ENCODE assay signal across 14 cellular contexts in the genomic region with DNA sequence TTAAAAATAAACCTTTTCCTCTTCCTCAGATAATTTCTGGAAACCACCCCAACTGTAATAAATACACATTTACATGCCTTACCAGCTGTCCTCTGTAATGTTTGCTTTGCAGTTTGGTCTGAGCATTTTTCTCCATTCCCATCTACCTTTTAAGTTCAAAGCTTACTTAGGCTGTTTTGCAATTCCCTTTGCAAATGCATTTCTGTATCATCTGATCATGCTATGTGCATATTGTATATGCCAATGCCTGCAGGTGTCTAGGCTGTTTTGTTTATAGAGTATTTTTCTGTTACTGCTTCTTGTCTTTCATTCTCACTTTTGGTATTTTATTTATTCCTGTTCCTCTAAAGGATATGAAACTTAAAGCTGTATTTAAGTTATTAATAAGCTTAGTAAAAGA.
DNase-seq lines count a peak whose midpoint lies in the region; ATAC-seq and TF ChIP-seq lines count a peak whose summit lies in the region.
"Had no signal": no experiment of that assay in that cellular context is flagged by ENCODE, and none has a peak within 500 bp of the region (broad histone marks: within the 10 kb centered on the region; RNA-seq: fewer than 3 reads in every experiment).

No MANE protein-coding gene starts in this region.

- no peak for DNase-seq in left lobe of liver (ENCODE audit: low spot score)
- DNase-seq in globus pallidus (ENCODE audit: low spot score), result no peak
- DNase-seq in ACHN, result no peak
- DNase-seq in upper lobe of right lung, result no peak
- no peak for DNase-seq in tibial nerve (ENCODE audit: low spot score in 2 of 2)
- DNase-seq: activated CD4-positive, alpha-beta memory T cell treated with anti-CD3 and anti-CD28 coated beads, Interleukin-2, amount 10 ng/mL, durations not matched to agents 7 days and 5 days; activated naive CD8-positive, alpha-beta T cell treated with anti-CD3 and anti-CD28 coated beads, Interleukin-2, amount 10 ng/mL, durations not matched to agents 7 days and 5 days; head of caudate nucleus; Kasumi-1; NCI-H69 had no signal

- H3K36me3 ChIP-seq in upper lobe of right lung (no peaks in the 10 kb centered on the region), tibial nerve (no peaks in the 10 kb centered on the region)

- no peaks in the 10 kb centered on the region for H3K27me3 ChIP-seq in upper lobe of right lung
- no peaks in the 10 kb centered on the region for H3K27me3 ChIP-seq in tibial nerve
- H3K27me3 ChIP-seq: BLaER1 treated with 17β-estradiol and CSF1 and Interleukin-3, amounts not matched to agents 10 nM and 100 nM had no signal

- peaks cover 10% of the 10 kb centered on the region for H3K4me1 ChIP-seq in upper lobe of right lung
- peaks cover 0 to 40% (median 7%) of the 10 kb centered on the region in 4 donors for H3K4me1 ChIP-seq in tibial nerve
- H3K4me1 ChIP-seq: BLaER1 treated with 17β-estradiol and CSF1 and Interleukin-3, amounts not matched to agents 10 nM and 100 nM had no signal

- intact Hi-C loops in upper lobe of right lung (cut with DNase I), result no loop called here

- TF ChIP-seq CTCF in upper lobe of right lung (IDR thresholded peaks at IDR 0.05), result no peak
- TF ChIP-seq CTCF in tibial nerve (IDR thresholded peaks at IDR 0.05), result no peak

- no peak for TF ChIP-seq POLR2A in tibial nerve (IDR thresholded peaks at IDR 0.05)

- H3K27ac ChIP-seq in upper lobe of right lung (no peak overlapping the region), tibial nerve (no peak overlapping the region)
- H3K27ac ChIP-seq: BLaER1 treated with 17β-estradiol and CSF1 and Interleukin-3, amounts not matched to agents 10 nM and 100 nM had no signal

- ATAC-seq in GM18873 (IDR thresholded peaks at IDR 0.05; ENCODE audit: low FRiP score, unreplicated experiment) (peak; percentile 63), GM21723 (IDR thresholded peaks at IDR 0.05; ENCODE audit: unreplicated experiment) (peak; percentile 77), HG03378 (IDR thresholded peaks at IDR 0.05; ENCODE audit: unreplicated experiment) (peak; percentile 58), left lobe of liver (peak; percentile 52), upper lobe of right lung (no peak)

- no peaks in the 10 kb centered on the region for H3K9me3 ChIP-seq in upper lobe of right lung
- no peaks in the 10 kb centered on the region for H3K9me3 ChIP-seq in tibial nerve
- H3K9me3 ChIP-seq: BLaER1 treated with 17β-estradiol and CSF1 and Interleukin-3, amounts not matched to agents 10 nM and 100 nM had no signal

- no peak for TF ChIP-seq EP300 in tibial nerve (IDR thresholded peaks at IDR 0.05)

- in situ Hi-C loops in ACHN (cut with HindIII; ENCODE audit: low pct_ligation_motif_present, low pct_unique_long_range_greater_than_20kb, low sequenced_read_pairs), result no loop called here

- H3K4me3 ChIP-seq in upper lobe of right lung (no peak overlapping the region), tibial nerve (no peak overlapping the region)
- H3K4me3 ChIP-seq: BLaER1 treated with 17β-estradiol and CSF1 and Interleukin-3, amounts not matched to agents 10 nM and 100 nM had no signal
